ENCODE assay signal across 8 cellular contexts in the genomic region with DNA sequence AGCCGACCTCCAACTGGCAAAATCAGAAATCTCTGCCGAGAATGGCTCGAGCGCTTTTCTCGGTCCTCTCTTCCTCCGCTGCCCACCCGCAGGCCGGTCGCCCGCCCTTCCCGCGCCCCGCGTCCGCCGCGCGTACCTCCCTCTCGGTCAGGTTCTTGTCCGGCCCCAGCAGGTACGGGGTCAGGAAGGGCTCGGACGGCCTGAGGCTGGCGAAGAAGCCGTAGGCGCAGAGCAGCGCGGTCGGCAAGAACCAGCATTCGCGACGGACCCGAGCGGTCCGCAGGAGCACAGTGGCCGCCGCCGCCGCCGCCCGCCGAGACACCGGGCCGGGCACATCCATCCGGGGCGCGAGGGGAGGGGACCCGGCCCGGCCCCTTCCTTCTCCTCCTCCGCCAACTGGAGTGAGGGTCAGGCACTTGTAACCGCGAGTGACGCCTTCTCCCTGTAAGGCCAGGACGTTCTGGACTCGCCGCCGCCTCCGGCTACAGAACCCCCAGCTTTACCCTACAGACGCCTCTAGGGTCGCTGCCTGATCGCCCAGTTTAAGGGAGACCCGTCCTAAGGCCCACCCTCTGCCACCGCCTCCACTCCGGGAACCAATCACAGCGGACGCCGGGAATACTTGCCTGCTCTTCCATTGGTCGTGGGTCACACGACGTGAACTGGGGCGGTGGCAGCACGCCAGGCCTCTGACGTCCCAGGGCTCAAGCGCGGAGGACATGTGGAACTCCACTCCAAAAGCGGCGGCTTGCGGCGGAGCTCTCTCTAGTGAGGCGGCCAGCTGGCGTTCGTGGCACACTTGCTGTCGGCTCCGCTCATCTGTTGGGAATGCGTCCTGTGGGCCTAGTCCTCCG. TPM values are rescaled to one million over a fixed set of nuclear protein-coding genes. Genes with fewer than 3 reads are reported as not detected.
DNase-seq lines count a peak whose midpoint lies in the region; ATAC-seq, FAIRE-seq and TF ChIP-seq lines count a peak whose summit lies in the region.

Gene SLC19A2, minus strand, starts transcription at position 518 of the 854 bp plus-strand sequence. Its CDS starts 178 bp downstream, at position 340.

- H3K27ac ChIP-seq in A549, result peak within 1 kb of the TSS; percentile 77 to 96
- H3K27ac ChIP-seq in brain microvascular endothelial cell, result peak within 1 kb of the TSS; percentile 97
- H3K27ac ChIP-seq in iPS DF 6.9 (ENCODE audit: low read length), result no peak within 1 kb of the TSS
- peak within 1 kb of the TSS; percentile 96 to 99 (median 98) for H3K27ac ChIP-seq in gastrocnemius medialis

- H3K27me3 ChIP-seq in brain microvascular endothelial cell (replicated peaks) (no peaks in the 10 kb centered on the region), iPS DF 6.9 (ENCODE audit: control insufficient read depth, insufficient read depth, low read length) (no peaks in the 10 kb centered on the region), gastrocnemius medialis (no peaks in the 10 kb centered on the region)

- H3K36me3 ChIP-seq in brain microvascular endothelial cell (replicated peaks) (no peaks in the 10 kb centered on the region), iPS DF 6.9 (ENCODE audit: control insufficient read depth, insufficient read depth, low read length) (no peaks in the 10 kb centered on the region), gastrocnemius medialis (no peaks in the 10 kb centered on the region)

- no peak for TF ChIP-seq EP300 in A549 (IDR thresholded peaks at IDR 0.05)

- TF ChIP-seq RAD21 in A549 (conservative IDR thresholded peaks at IDR 0.05 in 1 of 2, IDR thresholded peaks at IDR 0.05 in 1 of 2), result peak; percentile 21 to 37; a peak in 2 of 5 replicates

- WGBS in A549 (ENCODE audit: missing lambda C conversion rate), result under 1% methylated on average over 45 of the region's 86 CpGs
- WGBS in iPS DF 6.9 (ENCODE audit: insufficient coverage, insufficient read length), result no CpG with 5 or more reads among the region's 86 CpGs

- FAIRE-seq in A549 (lab: Jason Lieb, UNC), result no peak

- CTCF ChIA-PET in A549 (lab: Yijun Ruan, JAX), result interaction anchor here (1.0 to 1.6 kb wide), 7 partner anchors 11 to 324 kb away, joined by 3 to 5 read pairs (median 4); no protein-coding TSS in a partner anchor

- H3K4me3 ChIP-seq in A549 (peak within 1 kb of the TSS; percentile 63), brain microvascular endothelial cell (ENCODE audit: low read depth, low read length) (peak within 1 kb of the TSS; percentile 79), iPS DF 6.9 (ENCODE audit: low read length) (peak within 1 kb of the TSS; percentile 86), gastrocnemius medialis (peak within 1 kb of the TSS; percentile 75 to 94 (median 83))

- peak; percentile 94 to 100 for ATAC-seq in A549
- peak; percentile 99 for ATAC-seq in HG03066 (IDR thresholded peaks at IDR 0.05; ENCODE audit: low read depth, unreplicated experiment)
- peak; percentile 72 to 75 for ATAC-seq in gastrocnemius medialis

- H3K4me1 ChIP-seq in A549 (peaks cover 18% of the 10 kb centered on the region; the same call in 2 of the 3 replicates), iPS DF 6.9 (ENCODE audit: control insufficient read depth, insufficient read depth, low read length) (peaks cover 2% of the 10 kb centered on the region; the same call in 1 of the 2 replicates), gastrocnemius medialis (peaks cover 34 to 48% of the 10 kb centered on the region in 2 donors)

- H3K9me3 ChIP-seq in A549, result no peaks in the 10 kb centered on the region
- H3K9me3 ChIP-seq in iPS DF 6.9 (ENCODE audit: control insufficient read depth, insufficient read depth, low read length), result no peaks in the 10 kb centered on the region
- H3K9me3 ChIP-seq in gastrocnemius medialis, result no peaks in the 10 kb centered on the region

- in situ Hi-C loops in brain microvascular endothelial cell (cut with HindIII; ENCODE audit: low pct_ligation_motif_present, low sequenced_read_pairs), result no loop called here
- in situ Hi-C loops in gastrocnemius medialis (cut with MboI; ENCODE audit: low sequenced_read_pairs in 4 of 4), result loop anchor here (5.0 to 25.0 kb wide), 11 partner anchors 62 to 1548 kb away; partner anchors contain the start of genes ATP1B1 (in 2 of the 4), BLZF1 (in 1 of the 4), DCAF6 (in 1 of the 4) and MPC2 (in 1 of the 4)

- intact Hi-C loops in gastrocnemius medialis (cut with DNase I; ENCODE audit: low total_unique reads), result loop anchor here (1.0 to 10.0 kb wide), 10 partner anchors 26 to 1763 kb away; partner anchors contain the start of genes ATP1B1, DCAF6, MPC2 and MPZL1

- DNase-seq in A549 (ENCODE audit: low read depth in 1 of 2, low spot score in 1 of 2), result peak; percentile 99
- peak; percentile 99 for DNase-seq in NCI-H2107 treated with DMSO at 0.1 percent for 48 hours (lab: John Stamatoyannopoulos, UW; ENCODE audit: unreplicated experiment)
- peak; percentile 93 for DNase-seq in UCSD-AML1 (lab: John Stamatoyannopoulos, UW; ENCODE audit: unreplicated experiment)
- DNase-seq in brain microvascular endothelial cell, result peak; percentile 99
- peak; percentile 95 for DNase-seq in iPS DF 6.9 (ENCODE audit: low read depth, low spot score)
- DNase-seq in gastrocnemius medialis, result peak; percentile 100

- TF ChIP-seq CTCF in A549 (IDR thresholded peaks at IDR 0.05), result no peak
- peak; percentile 48 for TF ChIP-seq CTCF in brain microvascular endothelial cell (IDR thresholded peaks at IDR 0.05; ENCODE audit: low read depth, low read length, missing control alignments)
- peak in 2 of 5 experiments; percentile 36 to 44 for TF ChIP-seq CTCF in gastrocnemius medialis (IDR thresholded peaks at IDR 0.05 in 4 of 5, conservative IDR thresholded peaks at IDR 0.05 in 1 of 5)

- H3K4me2 ChIP-seq in A549, result peak within 1 kb of the TSS; percentile 87

- POLR2A ChIA-PET in A549 (lab: Yijun Ruan, JAX), result interaction anchor here (0.6 to 2.0 kb wide), 11 partner anchors 9 to 862 kb away, joined by 3 to 18 read pairs (median 4); partner anchors contain the start of genes BLZF1, NME7 and SCYL3

- TF ChIP-seq POLR2A in A549 (IDR thresholded peaks at IDR 0.05; ENCODE audit: low read length) (peak; percentile 71), GM18526 (IDR thresholded peaks at IDR 0.05; ENCODE audit: extremely low read depth, insufficient read length) (peak; percentile 88), gastrocnemius medialis (IDR thresholded peaks at IDR 0.05) (peak; percentile 91 to 99)

TF ChIP-seq in A549, 52 proteins besides CTCF, POLR2A, EP300 and RAD21 (continues in another document):
- peak; percentile 66 for TF ChIP-seq PHF8 (IDR thresholded peaks at IDR 0.05; ENCODE audit: borderline replicate concordance, low read depth)
- peak; percentile 67; the same call in 1 of the 2 replicates for TF ChIP-seq MYC (IDR thresholded peaks at IDR 0.05; ENCODE audit: borderline replicate concordance, low read length)
- TF ChIP-seq MAX (IDR thresholded peaks at IDR 0.05), result peak; percentile 89
- TF ChIP-seq BCL3 (IDR thresholded peaks at IDR 0.05), result peak; percentile 58; the same call in 1 of the 3 replicates
- TF ChIP-seq JUN (IDR thresholded peaks at IDR 0.05), result peak; percentile 33 to 64; a peak in 3 of 5 replicates
- no peak for TF ChIP-seq FOSL2 (IDR thresholded peaks at IDR 0.05)
- TF ChIP-seq FOSL2 (CRISPR knock-in tag; IDR thresholded peaks at IDR 0.05), result 0 out of 2 replicates have a peak, but pooled peaks have one; percentile 2
- peak; percentile 27; the same call in 1 of the 2 replicates for TF ChIP-seq RNF2 (IDR thresholded peaks at IDR 0.05; ENCODE audit: borderline replicate concordance, low read depth)
- TF ChIP-seq USF2 (IDR thresholded peaks at IDR 0.05), result peak; percentile 65
- 0 out of 2 replicates have a peak, but pooled peaks have one; percentile 17 for TF ChIP-seq RFX5 (IDR thresholded peaks at IDR 0.05)
- TF ChIP-seq EHMT2 (IDR thresholded peaks at IDR 0.05; ENCODE audit: low read depth), result no peak
- TF ChIP-seq GATA3 (IDR thresholded peaks at IDR 0.05; ENCODE audit: borderline replicate concordance), result 0 out of 2 replicates have a peak, but pooled peaks have one; percentile 26
- TF ChIP-seq, protein P1, sequence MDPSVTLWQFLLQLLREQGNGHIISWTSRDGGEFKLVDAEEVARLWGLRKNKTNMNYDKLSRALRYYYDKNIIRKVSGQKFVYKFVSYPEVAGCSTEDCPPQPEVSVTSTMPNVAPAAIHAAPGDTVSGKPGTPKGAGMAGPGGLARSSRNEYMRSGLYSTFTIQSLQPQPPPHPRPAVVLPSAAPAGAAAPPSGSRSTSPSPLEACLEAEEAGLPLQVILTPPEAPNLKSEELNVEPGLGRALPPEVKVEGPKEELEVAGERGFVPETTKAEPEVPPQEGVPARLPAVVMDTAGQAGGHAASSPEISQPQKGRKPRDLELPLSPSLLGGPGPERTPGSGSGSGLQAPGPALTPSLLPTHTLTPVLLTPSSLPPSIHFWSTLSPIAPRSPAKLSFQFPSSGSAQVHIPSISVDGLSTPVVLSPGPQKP (IDR thresholded peaks at IDR 0.05; ENCODE audit: low read depth, low read length), result no peak
- no peak for TF ChIP-seq RARB (CRISPR knock-in tag; IDR thresholded peaks at IDR 0.05)

RNA-seq across cellular contexts. Expression of gene SLC19A2, which starts in this region (rescaled TPM):
- polyA plus RNA-seq in A549 (2011; rRNA removed), result 11.7 and 13.3 TPM in 2 replicates
- 3.4 and 4.7 TPM in 2 replicates for polyA plus RNA-seq in A549 (2012; cell fraction: cytosol; rRNA removed)
- polyA plus RNA-seq in A549 (2012; cell fraction: nucleus; rRNA removed), result 4.7 and 5.7 TPM in 2 replicates
- polyA plus RNA-seq in A549 (2017; fragmentation: RNase III; extraction: RNeasy Plus Mini Kit Qiagen cat#74134 plus additional on column Dnase treatment), result 4.5 to 5.2 TPM (median 4.7 TPM) in 3 replicates
- 9.1 and 9.6 TPM in 2 replicates for polyA minus RNA-seq in A549 (2011; rRNA and poly(A)+ RNA removed)
- 100 to 1,000 TPM in 2 of 4 donors, 10 to 100 TPM in 2; 93.3 to 176 (median 99.8) TPM for total RNA-seq in gastrocnemius medialis
